10 cellular contexts compared by ENCODE assay signal in the genomic region with DNA sequence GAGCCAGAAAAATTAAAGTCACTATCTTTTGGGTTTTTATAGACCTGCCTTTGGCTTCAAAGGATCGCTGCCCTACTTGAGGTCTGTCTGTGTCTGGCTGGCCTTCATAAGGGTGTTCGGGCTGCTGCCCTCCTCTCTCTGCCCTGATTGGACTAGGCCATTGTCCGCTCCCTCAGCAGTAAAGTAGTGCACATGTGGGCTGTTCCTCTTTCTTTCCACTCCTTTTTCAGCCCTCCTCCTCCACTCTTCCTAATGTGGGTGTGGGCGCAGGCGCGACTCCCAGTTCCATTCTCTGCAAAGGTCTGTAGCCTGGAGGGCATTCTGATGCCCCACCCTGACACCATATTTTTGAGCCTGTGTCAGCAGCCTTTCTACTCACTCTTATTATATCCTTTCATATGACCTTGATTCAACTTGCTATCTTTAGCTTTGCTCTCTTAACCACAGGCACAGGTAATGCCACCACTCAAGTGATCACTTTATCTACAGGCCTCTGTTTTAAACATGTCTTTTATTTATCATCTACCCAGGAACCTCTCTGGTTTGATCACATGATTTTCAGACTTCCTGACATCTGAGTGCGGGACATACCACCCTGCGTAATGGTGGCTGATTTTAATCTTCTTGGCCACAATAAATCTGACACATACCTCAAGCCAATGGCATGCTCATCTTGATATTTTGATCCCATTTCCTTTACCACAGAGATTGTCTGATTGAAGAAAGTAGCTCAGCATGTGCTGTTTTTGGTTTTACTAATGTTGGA.
DNase-seq lines count a peak whose midpoint lies in the region; ATAC-seq and TF ChIP-seq lines count a peak whose summit lies in the region.
"Had no signal": no experiment of that assay in that cellular context is flagged by ENCODE, and none has a peak within 500 bp of the region (broad histone marks: within the 10 kb centered on the region; RNA-seq: fewer than 3 reads in every experiment).

No MANE protein-coding gene starts in this region.

- no peaks in the 10 kb centered on the region for H3K27me3 ChIP-seq in upper lobe of right lung

- DNase-seq in activated naive CD4-positive, alpha-beta T cell treated with Interleukin-2 at 50 U/mL for 16 hours = peak; percentile 34
- no peak for DNase-seq in activated naive CD4-positive, alpha-beta T cell treated with anti-CD3 and anti-CD28 coated beads, Interleukin-2, amount 50 U/mL, for 16 hours
- peak; percentile 34 to 49 for DNase-seq in activated T-cell treated with anti-CD3 and anti-CD28 coated beads, Interleukin-2, amount 50 U/mL, for 72 hours
- DNase-seq in immature natural killer cell (peak; percentile 72 to 78 (median 76)), upper lobe of right lung (no peak), NCI-H2171 (lab: John Stamatoyannopoulos, UW) (no peak)
- no peak for DNase-seq in NK-92 treated with Interleukin-12 subunit alpha and Interleukin-12 subunit beta, amount 100 ng/mL, for 24 hours (lab: John Stamatoyannopoulos, UW)
- DNase-seq: GOT3, NCI-H1105 treated with DMSO at 0.1 percent for 48 hours had no signal

- TF ChIP-seq CTCF in upper lobe of right lung (IDR thresholded peaks at IDR 0.05) = no peak

- H3K4me1 ChIP-seq in upper lobe of right lung = peaks cover 52% of the 10 kb centered on the region

- ATAC-seq in activated T-cell treated with anti-CD3 and anti-CD28 coated beads, Interleukin-2, amount 50 U/mL, for 72 hours (replicated peaks in 1 of 2) = peak; percentile 64 to 73
- ATAC-seq in upper lobe of right lung (peak; percentile 49), GM21528 (IDR thresholded peaks at IDR 0.05; ENCODE audit: low FRiP score, unreplicated experiment) (no peak)

- H3K4me1 Mint-ChIP-seq in activated T-cell treated with anti-CD3 and anti-CD28 coated beads, Interleukin-2, amount 50 U/mL, for 72 hours (ENCODE audit: low read depth) = peaks cover 52% of the 10 kb centered on the region
- H3K4me1 Mint-ChIP-seq in immature natural killer cell = peaks cover 25 to 31% of the 10 kb centered on the region in 2 donors

- no peaks in the 10 kb centered on the region for H3K9me3 ChIP-seq in upper lobe of right lung

- peaks cover 9% of the 10 kb centered on the region for H3K27me3 Mint-ChIP-seq in activated T-cell treated with anti-CD3 and anti-CD28 coated beads, Interleukin-2, amount 50 U/mL, for 72 hours (ENCODE audit: low read depth)
- peaks cover 0 to 5% (median 4%) of the 10 kb centered on the region in 3 donors for H3K27me3 Mint-ChIP-seq in immature natural killer cell (ENCODE audit: low read depth in 3 of 3)

- H3K4me3 ChIP-seq in upper lobe of right lung = no peak overlapping the region

- H3K27ac ChIP-seq in upper lobe of right lung = no peak overlapping the region

- H3K9me3 Mint-ChIP-seq in activated T-cell treated with anti-CD3 and anti-CD28 coated beads, Interleukin-2, amount 50 U/mL, for 72 hours = no peaks in the 10 kb centered on the region
- H3K9me3 Mint-ChIP-seq in immature natural killer cell = no peaks in the 10 kb centered on the region

- intact Hi-C loops in upper lobe of right lung (cut with DNase I) = no loop called here

- peak overlapping the region; percentile 62 for H3K27ac Mint-ChIP-seq in activated T-cell treated with anti-CD3 and anti-CD28 coated beads, Interleukin-2, amount 50 U/mL, for 72 hours
- peak overlapping the region; percentile 79 to 98 (median 92) for H3K27ac Mint-ChIP-seq in immature natural killer cell

- peak overlapping the region; percentile 44 to 46 for H3K4me3 Mint-ChIP-seq in activated T-cell treated with anti-CD3 and anti-CD28 coated beads, Interleukin-2, amount 50 U/mL, for 72 hours
- peak overlapping the region; percentile 42 to 72 (median 64) for H3K4me3 Mint-ChIP-seq in immature natural killer cell

- H3K36me3 ChIP-seq in upper lobe of right lung = no peaks in the 10 kb centered on the region

- H3K36me3 Mint-ChIP-seq in activated T-cell treated with anti-CD3 and anti-CD28 coated beads, Interleukin-2, amount 50 U/mL, for 72 hours (ENCODE audit: insufficient read depth in 2 of 2) = peaks cover 0 to 6% of the 10 kb centered on the region in 2 donors
- peaks cover 6 to 18% (median 9%) of the 10 kb centered on the region in 3 donors for H3K36me3 Mint-ChIP-seq in immature natural killer cell

Comparison
In these comparisons a context has a peak if more than half of its experiments do, and no peak if none do; other contexts are left out.
1. DNase-seq: peak in activated naive CD4-positive, alpha-beta T cell treated with Interleukin-2 at 50 U/mL for 16 hours (single experiment), activated T-cell treated with anti-CD3 and anti-CD28 coated beads, Interleukin-2, amount 50 U/mL, for 72 hours (2 of 2) and immature natural killer cell (3 of 3); none in activated naive CD4-positive, alpha-beta T cell treated with anti-CD3 and anti-CD28 coated beads, Interleukin-2, amount 50 U/mL, for 16 hours (single experiment), upper lobe of right lung (single experiment), NK-92 treated with Interleukin-12 subunit alpha and Interleukin-12 subunit beta, amount 100 ng/mL, for 24 hours (single experiment) and NCI-H2171 (single experiment).